8 cellular contexts compared by ENCODE assay signal in the genomic region with DNA sequence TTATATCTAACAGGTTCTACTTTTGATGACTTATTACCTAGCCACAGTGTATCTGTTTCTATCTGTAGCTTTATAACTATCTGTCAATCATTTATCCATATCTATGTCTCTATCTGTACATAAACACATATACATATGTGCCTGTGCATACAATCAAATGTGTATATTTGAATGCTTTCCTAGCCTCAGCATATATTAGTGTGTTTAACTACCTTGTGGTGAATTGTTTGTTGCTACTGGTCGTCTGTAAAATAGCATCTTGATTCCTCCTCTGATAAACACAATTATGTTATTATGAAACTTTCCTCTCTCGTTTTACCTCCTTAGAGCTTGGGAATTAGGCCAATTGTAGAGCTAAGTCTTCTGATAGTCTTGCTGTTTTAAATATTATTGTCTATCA. TPM values are rescaled to one million over a fixed set of nuclear protein-coding genes. Genes with fewer than 3 reads are reported as not detected.
DNase-seq lines count a peak whose midpoint lies in the region; ATAC-seq and TF ChIP-seq lines count a peak whose summit lies in the region.

No MANE protein-coding gene starts in this region.

- H3K4me1 Mint-ChIP-seq in IgD-negative memory B cell, result peaks cover 32 to 56% (median 46%) of the 10 kb centered on the region in 3 donors

- H3K4me3 ChIP-seq in GM06990 (replicated peaks; ENCODE audit: low read depth, low read length), result peak overlapping the region; percentile 15
- H3K4me3 ChIP-seq in left lung, result peak overlapping the region in 1 of 2 donors; percentile 6
- no peak overlapping the region for H3K4me3 ChIP-seq in lower leg skin (ENCODE audit: low read depth, poor library complexity, severe bottlenecking)
- H3K4me3 ChIP-seq in tibial artery, result no peak overlapping the region

- peaks cover 3% of the 10 kb centered on the region for H3K36me3 Mint-ChIP-seq in IgD-negative memory B cell

- peak overlapping the region; percentile 29 to 31 for H3K27ac ChIP-seq in left lung
- no peak overlapping the region for H3K27ac ChIP-seq in tibial artery

- H3K4me1 ChIP-seq in left lung (peaks cover 0 to 43% of the 10 kb centered on the region in 2 donors), tibial artery (peaks cover 0 to 16% (median 6%) of the 10 kb centered on the region in 4 donors)

- TF ChIP-seq CTCF in GM06990 (IDR thresholded peaks at IDR 0.05; ENCODE audit: insufficient read depth, low read length, poor library complexity, severe bottlenecking) (no peak), left lung (IDR thresholded peaks at IDR 0.05) (no peak), lower leg skin (IDR thresholded peaks at IDR 0.05) (no peak), tibial artery (IDR thresholded peaks at IDR 0.05) (no peak)

- peak; percentile 17 for ATAC-seq in GM21447 (IDR thresholded peaks at IDR 0.05; ENCODE audit: unreplicated experiment)
- no peak for ATAC-seq in left lung

- H3K9me3 ChIP-seq in left lung (no peaks in the 10 kb centered on the region), tibial artery (no peaks in the 10 kb centered on the region)

- no peak for DNase-seq in GM06990 (ENCODE audit: extremely low read depth, insufficient read length)
- no peak for DNase-seq in left lung
- no peak for DNase-seq in lower leg skin (ENCODE audit: low spot score in 2 of 2)
- DNase-seq in activated CD4-positive, alpha-beta T cell treated with anti-CD3 and anti-CD28 coated beads, Interleukin-2, amount 50 U/mL, for 48 hours, result no peak
- no peak for DNase-seq in tibial artery
- DNase-seq in COR-L47 (lab: John Stamatoyannopoulos, UW), result no peak

- no peaks in the 10 kb centered on the region for H3K9me3 Mint-ChIP-seq in IgD-negative memory B cell

- WGBS in lower leg skin, 2 donors, result 28 to 33% methylated on average over 2 of the region's 2 CpGs

- H3K27me3 Mint-ChIP-seq in IgD-negative memory B cell, result no peaks in the 10 kb centered on the region

- H3K27me3 ChIP-seq in GM06990 (replicated peaks; ENCODE audit: control insufficient read depth, insufficient read depth, low read length) (no peaks in the 10 kb centered on the region), left lung (no peaks in the 10 kb centered on the region), tibial artery (no peaks in the 10 kb centered on the region)

- no peak for TF ChIP-seq POLR2A in lower leg skin (IDR thresholded peaks at IDR 0.05)

- peak overlapping the region; percentile 54 to 88 (median 72) for H3K4me3 Mint-ChIP-seq in IgD-negative memory B cell

- H3K36me3 ChIP-seq in GM06990 (ENCODE audit: control insufficient read depth, insufficient read depth, low read length) (no peaks in the 10 kb centered on the region), left lung (no peaks in the 10 kb centered on the region), tibial artery (no peaks in the 10 kb centered on the region)

- intact Hi-C loops in left lung (cut with DNase I), result no loop called here
- intact Hi-C loops in lower leg skin (cut with DNase I; ENCODE audit: low total_unique reads), result no loop called here
- intact Hi-C loops in tibial artery (cut with DNase I; ENCODE audit: low total_unique reads), result no loop called here

- H3K27ac Mint-ChIP-seq in IgD-negative memory B cell, result peak overlapping the region; percentile 86 to 96 (median 91)

RNA-seq across cellular contexts. Expression of a gene that starts 44.4 kb away (rescaled TPM):
- 34.1 TPM for polyA plus RNA-seq in IgD-negative memory B cell
- 10 to 100 TPM; 33.6 to 41.3 TPM for total RNA-seq in left lung
- total RNA-seq in lower leg skin, result 10 to 100 TPM in 2 of 4 donors, 1 to 10 TPM in 2; 4.8 to 13.7 (median 8.2) TPM

Comparison
In these comparisons a context has a peak if more than half of its experiments do, and no peak if none do; other contexts are left out.
1. H3K27ac ChIP-seq: peak in left lung (2 of 2); none in tibial artery (0 of 2).